ENCODE assay signal across 8 cellular contexts in the genomic region with DNA sequence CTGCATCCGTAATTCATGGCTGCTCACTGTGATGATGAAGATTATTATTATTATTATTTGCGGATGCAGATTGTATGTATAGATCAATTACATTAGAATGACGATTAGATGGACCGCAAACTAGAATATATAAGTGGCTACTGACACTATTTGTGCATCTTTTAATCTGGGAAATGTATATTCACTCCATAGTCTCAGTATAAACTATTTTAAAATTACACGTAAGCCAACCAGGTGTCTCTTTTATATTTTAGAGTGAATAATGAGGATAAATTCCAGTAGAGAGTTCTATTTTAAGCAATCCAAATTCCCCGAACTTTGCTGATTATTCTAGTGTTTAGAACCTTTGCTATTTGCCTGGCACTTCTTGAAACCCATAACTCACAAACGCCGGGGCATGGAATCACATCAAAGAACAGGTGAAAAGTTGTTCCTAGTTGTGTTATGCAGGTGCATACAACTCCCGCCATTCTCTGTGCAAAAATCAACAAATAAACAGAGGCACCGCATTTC. TPM values are rescaled to one million over a fixed set of nuclear protein-coding genes. Genes with fewer than 3 reads are reported as not detected.
DNase-seq lines count a peak whose midpoint lies in the region; ATAC-seq and TF ChIP-seq lines count a peak whose summit lies in the region.

No MANE protein-coding gene starts in this region.

- peaks cover 27% of the 10 kb centered on the region for H3K27me3 Mint-ChIP-seq in activated naive CD4-positive, alpha-beta T cell treated with anti-CD3 and anti-CD28 coated beads, Interleukin-2, amount 10 ng/mL, durations not matched to agents 7 days and 5 days

- no peak for ATAC-seq in lower lobe of right lung
- ATAC-seq in upper lobe of right lung = no peak
- no peak for ATAC-seq in GM19452 (IDR thresholded peaks at IDR 0.05; ENCODE audit: unreplicated experiment)
- no peak for ATAC-seq in GM21447 (IDR thresholded peaks at IDR 0.05; ENCODE audit: unreplicated experiment)
- no peak for ATAC-seq in HG02610 (IDR thresholded peaks at IDR 0.05; ENCODE audit: unreplicated experiment)

- H3K36me3 Mint-ChIP-seq in activated naive CD4-positive, alpha-beta T cell treated with anti-CD3 and anti-CD28 coated beads, Interleukin-2, amount 10 ng/mL, durations not matched to agents 7 days and 5 days = peaks cover 19% of the 10 kb centered on the region

- no peaks in the 10 kb centered on the region for H3K9me3 ChIP-seq in adrenal gland (replicated peaks in 1 of 3)
- no peaks in the 10 kb centered on the region for H3K9me3 ChIP-seq in lower lobe of right lung
- H3K9me3 ChIP-seq in upper lobe of right lung = no peaks in the 10 kb centered on the region

- H3K27ac ChIP-seq in adrenal gland = peak overlapping the region in 3 of 5 donors; percentile 3 to 95 (median 68)
- peak overlapping the region; percentile 95 for H3K27ac ChIP-seq in lower lobe of right lung
- peak overlapping the region; percentile 95 for H3K27ac ChIP-seq in upper lobe of right lung

- H3K4me1 Mint-ChIP-seq in activated naive CD4-positive, alpha-beta T cell treated with anti-CD3 and anti-CD28 coated beads, Interleukin-2, amount 10 ng/mL, durations not matched to agents 7 days and 5 days = peaks cover 32% of the 10 kb centered on the region

- peaks cover 0 to 10% of the 10 kb centered on the region in 2 donors for H3K36me3 ChIP-seq in adrenal gland (replicated peaks in 1 of 2)
- H3K36me3 ChIP-seq in lower lobe of right lung = peaks cover 21% of the 10 kb centered on the region
- peaks cover 12% of the 10 kb centered on the region for H3K36me3 ChIP-seq in upper lobe of right lung

- 2 to 4% (median 3%) methylated on average over 10 of the region's 10 CpGs for WGBS in adrenal gland, 4 donors

- H3K27me3 ChIP-seq in adrenal gland = no peaks in the 10 kb centered on the region
- no peaks in the 10 kb centered on the region for H3K27me3 ChIP-seq in lower lobe of right lung (ENCODE audit: low read depth)
- no peaks in the 10 kb centered on the region for H3K27me3 ChIP-seq in upper lobe of right lung

- CTCF ChIA-PET in activated naive CD4-positive, alpha-beta T cell treated with anti-CD3 and anti-CD28 coated beads, Interleukin-2, amount 10 ng/mL, durations not matched to agents 7 days and 5 days (lab: Charles Lee) = no interaction called here

- H3K4me1 ChIP-seq in adrenal gland (replicated peaks in 1 of 2) (peaks cover 12 to 23% of the 10 kb centered on the region in 2 donors), lower lobe of right lung (peaks cover 23% of the 10 kb centered on the region), upper lobe of right lung (peaks cover 17% of the 10 kb centered on the region)

- no peak for TF ChIP-seq POLR2A in adrenal gland (IDR thresholded peaks at IDR 0.05)

- intact Hi-C loops in adrenal gland (cut with DNase I) (no loop called here), lower lobe of right lung (cut with DNase I) (no loop called here), upper lobe of right lung (cut with DNase I) (no loop called here)

- no peaks in the 10 kb centered on the region for H3K9me3 Mint-ChIP-seq in activated naive CD4-positive, alpha-beta T cell treated with anti-CD3 and anti-CD28 coated beads, Interleukin-2, amount 10 ng/mL, durations not matched to agents 7 days and 5 days

- H3K4me3 Mint-ChIP-seq in activated naive CD4-positive, alpha-beta T cell treated with anti-CD3 and anti-CD28 coated beads, Interleukin-2, amount 10 ng/mL, durations not matched to agents 7 days and 5 days = peak overlapping the region; percentile 89

- H3K4me3 ChIP-seq in adrenal gland (peak overlapping the region in 2 of 4 donors; percentile 28 to 77), lower lobe of right lung (peak overlapping the region; percentile 79), upper lobe of right lung (peak overlapping the region; percentile 75)

- TF ChIP-seq CTCF in adrenal gland (IDR thresholded peaks at IDR 0.05) (no peak), lower lobe of right lung (IDR thresholded peaks at IDR 0.05) (no peak), upper lobe of right lung (IDR thresholded peaks at IDR 0.05) (no peak)

- DNase-seq in activated naive CD4-positive, alpha-beta T cell treated with anti-CD3 and anti-CD28 coated beads, Interleukin-2, amount 10 ng/mL, durations not matched to agents 7 days and 5 days = no peak
- DNase-seq in activated naive CD4-positive, alpha-beta T cell treated with anti-CD3 and anti-CD28 coated beads, Interleukin-2, amount 50 U/mL, for 16 hours = no peak
- DNase-seq in adrenal gland (no peak), lower lobe of right lung (no peak), upper lobe of right lung (no peak)

- H3K27ac Mint-ChIP-seq in activated naive CD4-positive, alpha-beta T cell treated with anti-CD3 and anti-CD28 coated beads, Interleukin-2, amount 10 ng/mL, durations not matched to agents 7 days and 5 days = peak overlapping the region; percentile 96

RNA-seq across cellular contexts. Expression of a gene that starts 0.5 kb away (rescaled TPM):
- total RNA-seq in adrenal gland (10 to 100 TPM in 7 of 8 donors, 1 to 10 TPM in 1; 9.1 to 23.4 (median 14.4) TPM), lower lobe of right lung (21.5 TPM), upper lobe of right lung (17.9 TPM)
- 10 to 100 TPM in 2 of 3 donors, 1 to 10 TPM in 1; 5.5 to 19.0 (median 10.3) TPM for polyA plus RNA-seq in adrenal gland

RNA-seq across cellular contexts. Expression of a gene that starts 38.4 kb away (rescaled TPM):
- total RNA-seq in adrenal gland (10 to 100 TPM; 17.9 to 72.2 (median 49.9) TPM), lower lobe of right lung (38.6 TPM), upper lobe of right lung (39.2 TPM)
- polyA plus RNA-seq in adrenal gland = 10 to 100 TPM in 1 of 3 donors, 1 to 10 TPM in 2; 5.2 to 13.9 (median 6.4) TPM
